10 cellular contexts compared by ENCODE assay signal in the genomic region with DNA sequence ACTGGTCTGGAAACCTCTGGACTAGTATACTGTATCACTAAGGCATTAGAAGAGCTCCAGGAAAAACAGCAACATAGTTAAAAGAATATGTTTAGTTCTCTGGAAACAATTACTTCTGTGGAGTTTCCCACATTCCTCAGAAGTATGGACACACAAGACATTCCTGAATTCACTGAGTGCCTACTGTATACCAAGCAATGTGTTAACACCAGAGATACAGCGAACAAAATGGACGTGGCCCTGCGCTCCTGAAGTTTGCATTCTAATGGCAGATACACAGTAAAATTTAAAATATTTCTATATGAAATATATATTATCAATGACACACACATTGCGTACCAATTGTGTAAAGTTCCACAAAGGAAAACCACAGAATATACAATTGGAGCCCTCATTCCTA. TPM values are rescaled to one million over a fixed set of nuclear protein-coding genes. Genes with fewer than 3 reads are reported as not detected.
DNase-seq lines count a peak whose midpoint lies in the region; ATAC-seq lines count a peak whose summit lies in the region.
"Had no signal": no experiment of that assay in that cellular context is flagged by ENCODE, and none has a peak within 500 bp of the region (broad histone marks: within the 10 kb centered on the region; RNA-seq: fewer than 3 reads in every experiment).

No MANE protein-coding gene starts in this region.

- DNase-seq in T-helper 2 cell treated with Interferon-gamma antibody and Interleukin-4, amounts not matched to agents 5 μg/mL and 100 μg/mL, for 36 hours (ENCODE audit: low spot score), result no peak
- DNase-seq in T-helper 2 cell (no peak), immature natural killer cell (no peak), NCI-H774 (lab: John Stamatoyannopoulos, UW) (no peak)
- DNase-seq in activated T-helper 2 cell treated with anti-CD3 and anti-CD28 coated beads, Interferon-gamma antibody, Interleukin-2, Interleukin-4, amounts not matched to agents 10 μg/mL and 5 μg/mL and 100 μg/mL, durations not matched to agents 14 hours and 24 hours and 36 hours (ENCODE audit: low spot score), result no peak
- no peak for DNase-seq in activated CD4-positive, alpha-beta T cell treated with anti-CD3 and anti-CD28 coated beads for 4 hours

- peaks cover 5% of the 10 kb centered on the region for H3K36me3 Mint-ChIP-seq in T-helper 2 cell treated with Interferon-gamma antibody and Interleukin-4, amounts not matched to agents 5 μg/mL and 100 μg/mL, for 36 hours (ENCODE audit: low read depth)
- H3K36me3 Mint-ChIP-seq in activated T-helper 2 cell treated with anti-CD3 and anti-CD28 coated beads, Interferon-gamma antibody, Interleukin-2, Interleukin-4, amounts not matched to agents 10 μg/mL and 5 μg/mL and 100 μg/mL, durations not matched to agents 14 hours and 24 hours and 36 hours (ENCODE audit: low read depth), result peaks cover 9% of the 10 kb centered on the region
- H3K36me3 Mint-ChIP-seq in immature natural killer cell, result peaks cover 4 to 20% (median 12%) of the 10 kb centered on the region in 3 donors

- H3K27me3 Mint-ChIP-seq in T-helper 2 cell treated with Interferon-gamma antibody and Interleukin-4, amounts not matched to agents 5 μg/mL and 100 μg/mL, for 36 hours (ENCODE audit: low read depth), result no peaks in the 10 kb centered on the region
- H3K27me3 Mint-ChIP-seq in activated T-helper 2 cell treated with anti-CD3 and anti-CD28 coated beads, Interferon-gamma antibody, Interleukin-2, Interleukin-4, amounts not matched to agents 10 μg/mL and 5 μg/mL and 100 μg/mL, durations not matched to agents 14 hours and 24 hours and 36 hours (ENCODE audit: low read depth), result no peaks in the 10 kb centered on the region
- peaks cover 4 to 15% (median 9%) of the 10 kb centered on the region in 3 donors for H3K27me3 Mint-ChIP-seq in immature natural killer cell (ENCODE audit: low read depth in 3 of 3)

- ATAC-seq in GM21367 (IDR thresholded peaks at IDR 0.05; ENCODE audit: unreplicated experiment), result no peak

- H3K4me1 Mint-ChIP-seq in T-helper 2 cell treated with Interferon-gamma antibody and Interleukin-4, amounts not matched to agents 5 μg/mL and 100 μg/mL, for 36 hours (ENCODE audit: low read depth), result peaks cover 21% of the 10 kb centered on the region
- H3K4me1 Mint-ChIP-seq in activated T-helper 2 cell treated with anti-CD3 and anti-CD28 coated beads, Interferon-gamma antibody, Interleukin-2, Interleukin-4, amounts not matched to agents 10 μg/mL and 5 μg/mL and 100 μg/mL, durations not matched to agents 14 hours and 24 hours and 36 hours (ENCODE audit: low read depth), result peaks cover 21% of the 10 kb centered on the region
- peaks cover 28 to 34% of the 10 kb centered on the region in 2 donors for H3K4me1 Mint-ChIP-seq in immature natural killer cell

- no peaks in the 10 kb centered on the region for H3K9me3 ChIP-seq in subcutaneous abdominal adipose tissue (ENCODE audit: control insufficient read depth in 5 of 5, low read length in 5 of 5)

- peak overlapping the region; percentile 95 for H3K4me3 Mint-ChIP-seq in T-helper 2 cell treated with Interferon-gamma antibody and Interleukin-4, amounts not matched to agents 5 μg/mL and 100 μg/mL, for 36 hours
- H3K4me3 Mint-ChIP-seq in activated T-helper 2 cell treated with anti-CD3 and anti-CD28 coated beads, Interferon-gamma antibody, Interleukin-2, Interleukin-4, amounts not matched to agents 10 μg/mL and 5 μg/mL and 100 μg/mL, durations not matched to agents 14 hours and 24 hours and 36 hours (ENCODE audit: low read depth), result peak overlapping the region; percentile 93
- peak overlapping the region; percentile 90 to 97 (median 95) for H3K4me3 Mint-ChIP-seq in immature natural killer cell

- intact Hi-C loops in activated T-helper 2 cell treated with anti-CD3 and anti-CD28 coated beads, Interferon-gamma antibody, Interleukin-2, Interleukin-4, amounts not matched to agents 10 μg/mL and 5 μg/mL and 100 μg/mL, durations not matched to agents 14 hours and 24 hours and 36 hours (cut with micrococcal nuclease), result loop anchor here (1.0 to 5.0 kb wide), 3 partner anchors 29 to 101 kb away; no protein-coding TSS in a partner anchor

- no peaks in the 10 kb centered on the region for H3K27me3 ChIP-seq in subcutaneous abdominal adipose tissue (ENCODE audit: control insufficient read depth in 5 of 5, insufficient read depth in 4 of 5, low read length in 5 of 5)

- H3K4me3 ChIP-seq in subcutaneous abdominal adipose tissue (ENCODE audit: low read depth in 1 of 5, low read length in 5 of 5), result peak overlapping the region; percentile 73 to 83 (median 81)

- H3K4me1 ChIP-seq in subcutaneous abdominal adipose tissue (ENCODE audit: control insufficient read depth in 5 of 5, insufficient read depth in 5 of 5, low read length in 5 of 5), result peaks cover 7 to 41% (median 36%) of the 10 kb centered on the region in 5 donors

- H3K27ac ChIP-seq in subcutaneous abdominal adipose tissue (ENCODE audit: low read depth, low read length), result no peak overlapping the region

- peaks cover 3 to 28% (median 26%) of the 10 kb centered on the region in 5 donors for H3K36me3 ChIP-seq in subcutaneous abdominal adipose tissue (ENCODE audit: control insufficient read depth in 5 of 5, insufficient read depth in 5 of 5, low read length in 5 of 5)

- H3K9ac ChIP-seq in subcutaneous abdominal adipose tissue (ENCODE audit: low read length in 5 of 5), result peak overlapping the region in 4 of 5 donors; percentile 79 to 87 (median 84)

- H3K27ac Mint-ChIP-seq in T-helper 2 cell treated with Interferon-gamma antibody and Interleukin-4, amounts not matched to agents 5 μg/mL and 100 μg/mL, for 36 hours, result peak overlapping the region; percentile 68
- H3K27ac Mint-ChIP-seq in activated T-helper 2 cell treated with anti-CD3 and anti-CD28 coated beads, Interferon-gamma antibody, Interleukin-2, Interleukin-4, amounts not matched to agents 10 μg/mL and 5 μg/mL and 100 μg/mL, durations not matched to agents 14 hours and 24 hours and 36 hours, result peak overlapping the region; percentile 86
- peak overlapping the region; percentile 86 to 96 (median 93) for H3K27ac Mint-ChIP-seq in immature natural killer cell

- H3K9me3 Mint-ChIP-seq in T-helper 2 cell treated with Interferon-gamma antibody and Interleukin-4, amounts not matched to agents 5 μg/mL and 100 μg/mL, for 36 hours, result no peaks in the 10 kb centered on the region
- H3K9me3 Mint-ChIP-seq in activated T-helper 2 cell treated with anti-CD3 and anti-CD28 coated beads, Interferon-gamma antibody, Interleukin-2, Interleukin-4, amounts not matched to agents 10 μg/mL and 5 μg/mL and 100 μg/mL, durations not matched to agents 14 hours and 24 hours and 36 hours, result no peaks in the 10 kb centered on the region
- H3K9me3 Mint-ChIP-seq in immature natural killer cell, result no peaks in the 10 kb centered on the region

RNA-seq across cellular contexts. Expression of a gene that starts 1.1 kb away (rescaled TPM):
- total RNA-seq in activated T-helper 2 cell treated with anti-CD3 and anti-CD28 coated beads, Interferon-gamma antibody, Interleukin-2, Interleukin-4, amounts not matched to agents 10 μg/mL and 5 μg/mL and 100 μg/mL, durations not matched to agents 14 hours and 24 hours and 36 hours, result 15.0 and 15.9 TPM in 2 replicates
- 10 to 100 TPM; 14.1 to 19.8 (median 17.8) TPM for polyA plus RNA-seq in immature natural killer cell

RNA-seq across cellular contexts. Expression of a gene that starts 14.6 kb away (rescaled TPM):
- not detected in 2 replicates for total RNA-seq in activated T-helper 2 cell treated with anti-CD3 and anti-CD28 coated beads, Interferon-gamma antibody, Interleukin-2, Interleukin-4, amounts not matched to agents 10 μg/mL and 5 μg/mL and 100 μg/mL, durations not matched to agents 14 hours and 24 hours and 36 hours
- not detected for polyA plus RNA-seq in immature natural killer cell
- total RNA-seq: Daoy, SK-MEL-5 had no signal

RNA-seq across cellular contexts. Expression of a gene that starts 50.3 kb away (rescaled TPM):
- total RNA-seq in activated T-helper 2 cell treated with anti-CD3 and anti-CD28 coated beads, Interferon-gamma antibody, Interleukin-2, Interleukin-4, amounts not matched to agents 10 μg/mL and 5 μg/mL and 100 μg/mL, durations not matched to agents 14 hours and 24 hours and 36 hours, result 12.4 and 12.9 TPM in 2 replicates
- polyA plus RNA-seq in immature natural killer cell, result 1 to 10 TPM in 2 of 3 donors, not detected in 1; 1.6 to 2.9 TPM
